Comparison of ENCODE assay signal across 9 cellular contexts in genomic region chr17:31842416-31843381, GRCh38. TPM values are rescaled to one million over a fixed set of nuclear protein-coding genes. Genes with fewer than 3 reads are reported as not detected.
DNase-seq lines count a peak whose midpoint lies in the region; ATAC-seq, FAIRE-seq and TF ChIP-seq lines count a peak whose summit lies in the region.
"Had no signal": no experiment of that assay in that cellular context is flagged by ENCODE, and none has a peak within 500 bp of the region (broad histone marks: within the 10 kb centered on the region; RNA-seq: fewer than 3 reads in every experiment).

No MANE protein-coding gene starts in this region.

- H3F3A ChIP-seq in neural cell (ENCODE audit: insufficient read depth, low read length, poor library complexity, severe bottlenecking): no peaks in the 10 kb centered on the region

- H3K36me3 ChIP-seq in neural cell (ENCODE audit: insufficient read depth, low read length): no peaks in the 10 kb centered on the region

- H3K27ac ChIP-seq in foreskin keratinocyte (no peak overlapping the region), neural cell (ENCODE audit: low read length) (no peak overlapping the region)

- no peaks in the 10 kb centered on the region for H4K20me1 ChIP-seq in neural cell (ENCODE audit: insufficient read depth)

- no peak overlapping the region for H3K4me2 ChIP-seq in neural cell (ENCODE audit: low read length)

- no peaks in the 10 kb centered on the region for H3K79me2 ChIP-seq in neural cell (replicated peaks; ENCODE audit: insufficient read depth, low read length)

- H3K9ac ChIP-seq in neural cell (ENCODE audit: low read length): no peak overlapping the region

- no peaks in the 10 kb centered on the region for H3K9me3 Mint-ChIP-seq in activated T-helper 2 cell treated with anti-CD3 and anti-CD28 coated beads, Interferon-gamma antibody, Interleukin-2, Interleukin-4, amounts not matched to agents 10 μg/mL and 5 μg/mL and 100 μg/mL, durations not matched to agents 14 hours and 24 hours and 36 hours
- no peaks in the 10 kb centered on the region for H3K9me3 Mint-ChIP-seq in stimulated activated naive CD8-positive, alpha-beta T cell treated with anti-CD3 and anti-CD28 coated beads, Interleukin-15, amount 100 ng/mL, for 72 hours

- no peak overlapping the region for H2AFZ ChIP-seq in neural cell (ENCODE audit: low read depth, low read length)

- H3K4me1 Mint-ChIP-seq in activated T-helper 2 cell treated with anti-CD3 and anti-CD28 coated beads, Interferon-gamma antibody, Interleukin-2, Interleukin-4, amounts not matched to agents 10 μg/mL and 5 μg/mL and 100 μg/mL, durations not matched to agents 14 hours and 24 hours and 36 hours (ENCODE audit: low read depth): no peaks in the 10 kb centered on the region
- H3K4me1 Mint-ChIP-seq in stimulated activated naive CD8-positive, alpha-beta T cell treated with anti-CD3 and anti-CD28 coated beads, Interleukin-15, amount 100 ng/mL, for 72 hours: no peaks in the 10 kb centered on the region

- H3K27me3 ChIP-seq in foreskin keratinocyte (no peaks in the 10 kb centered on the region), neural cell (ENCODE audit: insufficient read depth, low read depth, low read length) (no peaks in the 10 kb centered on the region)

- H3K9me2 ChIP-seq in neural cell (ENCODE audit: insufficient read depth, low read length): no peaks in the 10 kb centered on the region

- no peak overlapping the region for H3K4me3 Mint-ChIP-seq in activated T-helper 2 cell treated with anti-CD3 and anti-CD28 coated beads, Interferon-gamma antibody, Interleukin-2, Interleukin-4, amounts not matched to agents 10 μg/mL and 5 μg/mL and 100 μg/mL, durations not matched to agents 14 hours and 24 hours and 36 hours (ENCODE audit: low read depth)
- H3K4me3 Mint-ChIP-seq in stimulated activated naive CD8-positive, alpha-beta T cell treated with anti-CD3 and anti-CD28 coated beads, Interleukin-15, amount 100 ng/mL, for 72 hours: no peak overlapping the region
- H3K4me3 Mint-ChIP-seq: activated naive CD8-positive, alpha-beta T cell had no signal

- H3K9me3 ChIP-seq in neural cell (ENCODE audit: low read length): no peaks in the 10 kb centered on the region

- TF ChIP-seq RAD21 in neural cell (conservative IDR thresholded peaks at IDR 0.05): peak; percentile 98

- intact Hi-C loops in activated T-helper 2 cell treated with anti-CD3 and anti-CD28 coated beads, Interferon-gamma antibody, Interleukin-2, Interleukin-4, amounts not matched to agents 10 μg/mL and 5 μg/mL and 100 μg/mL, durations not matched to agents 14 hours and 24 hours and 36 hours (cut with micrococcal nuclease): loop anchor here (5.0 kb wide), 2 partner anchors 285 to 405 kb away; no protein-coding TSS in a partner anchor

- peaks cover 4% of the 10 kb centered on the region for H3K27me3 Mint-ChIP-seq in activated T-helper 2 cell treated with anti-CD3 and anti-CD28 coated beads, Interferon-gamma antibody, Interleukin-2, Interleukin-4, amounts not matched to agents 10 μg/mL and 5 μg/mL and 100 μg/mL, durations not matched to agents 14 hours and 24 hours and 36 hours (ENCODE audit: low read depth)
- H3K27me3 Mint-ChIP-seq in stimulated activated naive CD8-positive, alpha-beta T cell treated with anti-CD3 and anti-CD28 coated beads, Interleukin-15, amount 100 ng/mL, for 72 hours: peaks cover 18% of the 10 kb centered on the region

- no peak for TF ChIP-seq EP300 in neural cell (conservative IDR thresholded peaks at IDR 0.05; ENCODE audit: poor library complexity, severe bottlenecking)

- FAIRE-seq in D721Med (lab: Jason Lieb, UNC): no peak

- H3K36me3 Mint-ChIP-seq in activated T-helper 2 cell treated with anti-CD3 and anti-CD28 coated beads, Interferon-gamma antibody, Interleukin-2, Interleukin-4, amounts not matched to agents 10 μg/mL and 5 μg/mL and 100 μg/mL, durations not matched to agents 14 hours and 24 hours and 36 hours (ENCODE audit: low read depth): no peaks in the 10 kb centered on the region
- H3K36me3 Mint-ChIP-seq: activated naive CD8-positive, alpha-beta T cell had no signal

- DNase-seq in D721Med (ENCODE audit: insufficient read length, low spot score): peak; percentile 58
- peak; percentile 50 for DNase-seq in LHCN-M2 (ENCODE audit: low read depth)
- DNase-seq in RKO (ENCODE audit: low spot score): peak; percentile 55
- peak; percentile 38 for DNase-seq in activated T-helper 2 cell treated with anti-CD3 and anti-CD28 coated beads, Interferon-gamma antibody, Interleukin-2, Interleukin-4, amounts not matched to agents 10 μg/mL and 5 μg/mL and 100 μg/mL, durations not matched to agents 14 hours and 24 hours and 36 hours (ENCODE audit: low spot score)
- peak in 1 of 2 donors; percentile 35 for DNase-seq in foreskin keratinocyte
- peak; percentile 67 to 69 for DNase-seq in stimulated activated naive CD8-positive, alpha-beta T cell treated with anti-CD3 and anti-CD28 coated beads, Interleukin-15, amount 100 ng/mL, for 72 hours

- TF ChIP-seq CTCF in D721Med (IDR thresholded peaks at IDR 0.05; ENCODE audit: insufficient read depth, missing control alignments) (peak; percentile 100), foreskin keratinocyte (conservative IDR thresholded peaks at IDR 0.05) (peak; percentile 96), neural cell (IDR thresholded peaks at IDR 0.05; ENCODE audit: poor library complexity, severe bottlenecking) (peak; percentile 97)

- no peaks in the 10 kb centered on the region for H3K4me1 ChIP-seq in foreskin keratinocyte

- no peak overlapping the region for H3K27ac Mint-ChIP-seq in activated T-helper 2 cell treated with anti-CD3 and anti-CD28 coated beads, Interferon-gamma antibody, Interleukin-2, Interleukin-4, amounts not matched to agents 10 μg/mL and 5 μg/mL and 100 μg/mL, durations not matched to agents 14 hours and 24 hours and 36 hours
- H3K27ac Mint-ChIP-seq in stimulated activated naive CD8-positive, alpha-beta T cell treated with anti-CD3 and anti-CD28 coated beads, Interleukin-15, amount 100 ng/mL, for 72 hours: no peak overlapping the region
- H3K27ac Mint-ChIP-seq: activated naive CD8-positive, alpha-beta T cell had no signal

- H3K4me3 ChIP-seq in neural cell (ENCODE audit: low read length): peak overlapping the region; percentile 48

- ATAC-seq in foreskin keratinocyte: peak; percentile 57
- peak; percentile 87 for ATAC-seq in stimulated activated naive CD8-positive, alpha-beta T cell treated with anti-CD3 and anti-CD28 coated beads, Interleukin-15, amount 100 ng/mL, for 72 hours
- ATAC-seq in GM21576 (IDR thresholded peaks at IDR 0.05; ENCODE audit: unreplicated experiment): no peak

TF ChIP-seq in neural cell, 6 proteins besides CTCF, POLR2A, EP300 and RAD21:
- TF ChIP-seq SMC3 (conservative IDR thresholded peaks at IDR 0.05; ENCODE audit: poor library complexity) (peak; percentile 96), MXI1 (conservative IDR thresholded peaks at IDR 0.05; ENCODE audit: poor library complexity, severe bottlenecking) (peak; percentile 52), EZH2 (IDR thresholded peaks at IDR 0.05; ENCODE audit: borderline replicate concordance, insufficient read depth, low read length, poor library complexity, severe bottlenecking) (no peak)

RNA-seq across cellular contexts. Expression of gene COPRS, which starts 16.3 kb away (rescaled TPM):
- total RNA-seq in LHCN-M2 (2014; rRNA removed) (118 and 131 TPM in 2 replicates), foreskin keratinocyte (53.9 and 55.7 TPM in 2 replicates)
- polyA plus RNA-seq in LHCN-M2 (2012): 121 TPM
- 59.7 and 64.2 TPM in 2 replicates for total RNA-seq in activated T-helper 2 cell treated with anti-CD3 and anti-CD28 coated beads, Interferon-gamma antibody, Interleukin-2, Interleukin-4, amounts not matched to agents 10 μg/mL and 5 μg/mL and 100 μg/mL, durations not matched to agents 14 hours and 24 hours and 36 hours
- polyA plus RNA-seq in foreskin keratinocyte (71.6 and 75.1 TPM in 2 replicates), neural cell (54.3 and 67.9 TPM in 2 replicates)
- 21.0 and 21.4 TPM in 2 replicates for polyA minus RNA-seq in neural cell

RNA-seq across cellular contexts. Expression of gene UTP6, which starts 58.8 kb away (rescaled TPM):
- total RNA-seq in LHCN-M2 (2014; rRNA removed): 41.7 and 42.4 TPM in 2 replicates
- 38.1 TPM for polyA plus RNA-seq in LHCN-M2 (2012)
- 126 and 129 TPM in 2 replicates for total RNA-seq in activated T-helper 2 cell treated with anti-CD3 and anti-CD28 coated beads, Interferon-gamma antibody, Interleukin-2, Interleukin-4, amounts not matched to agents 10 μg/mL and 5 μg/mL and 100 μg/mL, durations not matched to agents 14 hours and 24 hours and 36 hours
- total RNA-seq in foreskin keratinocyte: 56.2 and 56.6 TPM in 2 replicates
- 67.3 and 71.4 TPM in 2 replicates for polyA plus RNA-seq in foreskin keratinocyte
- polyA plus RNA-seq in neural cell: 147 and 151 TPM in 2 replicates
- 56.0 and 62.6 TPM in 2 replicates for polyA minus RNA-seq in neural cell
